ENCODE assay signal across 18 cellular contexts in the genomic region with DNA sequence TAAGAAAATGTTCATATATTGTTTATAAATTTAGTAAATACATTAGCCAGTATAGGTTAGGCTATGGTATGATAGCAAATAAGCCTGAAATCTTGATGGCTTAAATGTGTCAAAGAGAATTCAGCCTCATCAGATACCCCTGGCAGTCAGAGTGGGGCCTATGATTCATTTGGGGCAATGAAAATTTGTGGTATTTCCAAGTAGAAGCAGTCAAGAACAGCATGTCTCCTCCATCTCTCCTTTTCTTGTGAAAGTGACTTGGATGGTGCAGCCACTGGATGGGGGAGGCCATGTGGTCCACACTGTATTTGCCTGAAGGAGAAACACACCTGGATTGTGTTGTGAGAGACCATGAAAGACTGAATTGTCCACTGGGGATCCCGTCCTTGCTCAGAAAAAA.
DNase-seq lines count a peak whose midpoint lies in the region; ATAC-seq and TF ChIP-seq lines count a peak whose summit lies in the region.
"Had no signal": no experiment of that assay in that cellular context is flagged by ENCODE, and none has a peak within 500 bp of the region (broad histone marks: within the 10 kb centered on the region; RNA-seq: fewer than 3 reads in every experiment).

No MANE protein-coding gene starts in this region.

- H3K4me1 ChIP-seq in adipocyte (ENCODE audit: control insufficient read depth, insufficient read depth, low read length): peaks cover 11% of the 10 kb centered on the region
- no peaks in the 10 kb centered on the region for H3K4me1 ChIP-seq in osteoblast (ENCODE audit: insufficient read depth, low read length)

- no peak overlapping the region for H3K4me2 ChIP-seq in osteoblast (ENCODE audit: insufficient read depth, low read length)

- H3K9ac ChIP-seq in adipocyte (ENCODE audit: low read length): no peak overlapping the region

- no peaks in the 10 kb centered on the region for H4K20me1 ChIP-seq in osteoblast (ENCODE audit: insufficient read depth, low read length)

- peak; percentile 6 for DNase-seq in NK-92 treated with Interleukin-12 subunit alpha and Interleukin-12 subunit beta, amount 100 ng/mL, for 24 hours (lab: John Stamatoyannopoulos, UW)
- DNase-seq in NK-92 (lab: John Stamatoyannopoulos, UW; ENCODE audit: unreplicated experiment) (no peak), EH (ENCODE audit: low read depth) (peak; percentile 34), adipocyte (ENCODE audit: low read depth) (peak; percentile 14), osteoblast (ENCODE audit: insufficient read length, low spot score, missing footprints) (peak; percentile 37), GM19238 (ENCODE audit: insufficient read length, low spot score) (no peak)
- DNase-seq: 8988T, DMS79 treated with DMSO at 0.1 percent for 48 hours, GDM1, GOT3, NCI-H1105 treated with DMSO at 0.1 percent for 48 hours, NCI-H1694, PC-3, RPMI8226, SIG-M5 had no signal

- H3K4me3 ChIP-seq in adipocyte (ENCODE audit: low read length) (no peak overlapping the region), osteoblast (ENCODE audit: insufficient read depth, low read length) (no peak overlapping the region)

- no peak overlapping the region for H2AFZ ChIP-seq in osteoblast (ENCODE audit: low read length)

- ATAC-seq in GM21619 (IDR thresholded peaks at IDR 0.05; ENCODE audit: unreplicated experiment) (no peak), HG02642 (IDR thresholded peaks at IDR 0.05; ENCODE audit: poor library complexity, unreplicated experiment) (no peak)
- ATAC-seq: HCT116, PC-3 had no signal

- H3K79me2 ChIP-seq in osteoblast (ENCODE audit: insufficient read depth, low read length): no peaks in the 10 kb centered on the region

- TF ChIP-seq CTCF in osteoblast (IDR thresholded peaks at IDR 0.05; ENCODE audit: extremely low read depth, low read depth, low read length): no peak

- H3K27me3 ChIP-seq in adipocyte (replicated peaks; ENCODE audit: control insufficient read depth, insufficient read depth, low read length): no peaks in the 10 kb centered on the region
- no peaks in the 10 kb centered on the region for H3K27me3 ChIP-seq in osteoblast (ENCODE audit: insufficient read depth, low read length)

- no peak overlapping the region for H3K27ac ChIP-seq in osteoblast (ENCODE audit: low read depth, low read length)

- H3K36me3 ChIP-seq in adipocyte (ENCODE audit: control insufficient read depth, insufficient read depth, low read length, severe bottlenecking) (no peaks in the 10 kb centered on the region), osteoblast (ENCODE audit: insufficient read depth, low read length) (no peaks in the 10 kb centered on the region)

- H3K9me3 ChIP-seq in adipocyte (ENCODE audit: control insufficient read depth, low read length) (peaks cover 8% of the 10 kb centered on the region), osteoblast (ENCODE audit: low read depth, low read length) (peaks cover 4% of the 10 kb centered on the region)

Comparison
In these comparisons a context has a peak if more than half of its experiments do, and no peak if none do; other contexts are left out.
1. DNase-seq: peak in NK-92 treated with Interleukin-12 subunit alpha and Interleukin-12 subunit beta, amount 100 ng/mL, for 24 hours (single experiment), EH (single experiment), adipocyte (single experiment) and osteoblast (single experiment); none in NK-92 (single experiment) and GM19238 (single experiment).